ENCODE assay signal across 16 cellular contexts in genomic region chr3:34212175-34212574, GRCh38.
DNase-seq lines count a peak whose midpoint lies in the region; FAIRE-seq and TF ChIP-seq lines count a peak whose summit lies in the region.
"Had no signal": no experiment of that assay in that cellular context is flagged by ENCODE, and none has a peak within 500 bp of the region (broad histone marks: within the 10 kb centered on the region; RNA-seq: fewer than 3 reads in every experiment).

No MANE protein-coding gene starts in this region.

- H2AK5ac ChIP-seq in mesenchymal stem cell (ENCODE audit: low read length, severe bottlenecking): peak overlapping the region; percentile 51

- no peaks in the 10 kb centered on the region for H3K79me1 ChIP-seq in mesenchymal stem cell (replicated peaks; ENCODE audit: low read length, poor library complexity, severe bottlenecking)

- WGBS in mesenchymal stem cell: 47% methylated on average over 2 of the region's 2 CpGs

- POLR2A ChIA-PET in endothelial cell of umbilical vein (lab: Charles Lee): interaction anchor here (0.7 kb wide), 1 partner anchor 1178 kb away, joined by 4 read pairs; no protein-coding TSS in a partner anchor

- no peaks in the 10 kb centered on the region for H3F3A ChIP-seq in Loucy (ENCODE audit: low read depth)

- H3K27me3 ChIP-seq in Loucy (ENCODE audit: insufficient read depth, low read length, poor library complexity, severe bottlenecking) (no peaks in the 10 kb centered on the region), endothelial cell of umbilical vein (ENCODE audit: control insufficient read depth in 2 of 2, insufficient read depth in 2 of 2, low read length in 2 of 2) (no peaks in the 10 kb centered on the region), mesenchymal stem cell (ENCODE audit: control insufficient read depth in 1 of 2, insufficient read depth in 1 of 2, low read length in 2 of 2) (no peaks in the 10 kb centered on the region)
- H3K27me3 ChIP-seq: neutrophil had no signal

- TF ChIP-seq CTCF in Loucy (conservative IDR thresholded peaks at IDR 0.05; ENCODE audit: low read length) (no peak), endothelial cell of umbilical vein (IDR thresholded peaks at IDR 0.05; ENCODE audit: extremely low read depth in 1 of 2, insufficient read depth in 1 of 2, low read depth in 1 of 2, low read length in 2 of 2) (no peak)

- H3K4me1 ChIP-seq in Loucy (ENCODE audit: insufficient read depth, low read length, poor library complexity, severe bottlenecking) (peaks cover 33% of the 10 kb centered on the region), endothelial cell of umbilical vein (ENCODE audit: control insufficient read depth, extremely low read depth, insufficient read depth, low read length) (peaks cover 44% of the 10 kb centered on the region), mesenchymal stem cell (ENCODE audit: control insufficient read depth, insufficient read depth, low read depth, low read length) (peaks cover 5% of the 10 kb centered on the region)

- H3K27ac ChIP-seq in endothelial cell of umbilical vein (ENCODE audit: insufficient read depth, low read depth, low read length) (peak overlapping the region; percentile 49), mesenchymal stem cell (ENCODE audit: low read length, poor library complexity, severe bottlenecking) (no peak overlapping the region)
- H3K27ac ChIP-seq: neutrophil had no signal

- H3K9me3 ChIP-seq in Loucy (ENCODE audit: insufficient read depth, low read depth, low read length) (no peaks in the 10 kb centered on the region), endothelial cell of umbilical vein (replicated peaks; ENCODE audit: control insufficient read depth, insufficient read depth, low read length) (no peaks in the 10 kb centered on the region), mesenchymal stem cell (ENCODE audit: control insufficient read depth, low read length) (no peaks in the 10 kb centered on the region)
- H3K9me3 ChIP-seq: neutrophil had no signal

- H3K4me3 Mint-ChIP-seq in activated T-helper 2 cell treated with anti-CD3 and anti-CD28 coated beads, Interferon-gamma antibody, Interleukin-2, Interleukin-4, amounts not matched to agents 10 μg/mL and 5 μg/mL and 100 μg/mL, durations not matched to agents 14 hours and 24 hours and 36 hours (ENCODE audit: low read depth): no peak overlapping the region
- H3K4me3 Mint-ChIP-seq: activated naive CD8-positive, alpha-beta T cell treated with anti-CD3 and anti-CD28 coated beads for 36 hours; T-helper 2 cell treated with Interferon-gamma antibody and Interleukin-4, amounts not matched to agents 5 μg/mL and 100 μg/mL, for 36 hours had no signal

- H3K27me3 Mint-ChIP-seq in activated T-helper 2 cell treated with anti-CD3 and anti-CD28 coated beads, Interferon-gamma antibody, Interleukin-2, Interleukin-4, amounts not matched to agents 10 μg/mL and 5 μg/mL and 100 μg/mL, durations not matched to agents 14 hours and 24 hours and 36 hours (ENCODE audit: low read depth): peaks cover 2% of the 10 kb centered on the region
- H3K27me3 Mint-ChIP-seq: activated naive CD8-positive, alpha-beta T cell treated with anti-CD3 and anti-CD28 coated beads for 36 hours had no signal

- no peaks in the 10 kb centered on the region for H3K36me3 ChIP-seq in Loucy (ENCODE audit: insufficient read depth, low read length)
- H3K36me3 ChIP-seq in endothelial cell of umbilical vein (ENCODE audit: control insufficient read depth in 2 of 2, extremely low read depth in 1 of 2, insufficient read depth in 2 of 2, low read length in 2 of 2): no peaks in the 10 kb centered on the region
- H3K36me3 ChIP-seq in mesenchymal stem cell (ENCODE audit: control insufficient read depth in 1 of 2, insufficient read depth in 2 of 2, low read depth in 1 of 2, low read length in 2 of 2): no peaks in the 10 kb centered on the region
- H3K36me3 ChIP-seq: neutrophil had no signal

- H2AFZ ChIP-seq in Loucy (ENCODE audit: low read length): peak overlapping the region; percentile 10; the same call in 1 of the 2 replicates
- peak overlapping the region; percentile 41 for H2AFZ ChIP-seq in endothelial cell of umbilical vein (ENCODE audit: low read depth, low read length)
- H2AFZ ChIP-seq in mesenchymal stem cell (ENCODE audit: low read depth, low read length): no peak overlapping the region

- H3K4me1 Mint-ChIP-seq in activated T-helper 2 cell treated with anti-CD3 and anti-CD28 coated beads, Interferon-gamma antibody, Interleukin-2, Interleukin-4, amounts not matched to agents 10 μg/mL and 5 μg/mL and 100 μg/mL, durations not matched to agents 14 hours and 24 hours and 36 hours (ENCODE audit: low read depth): no peaks in the 10 kb centered on the region

- no peaks in the 10 kb centered on the region for H3K9me2 ChIP-seq in Loucy (replicated peaks; ENCODE audit: low read depth, low read length)

- no peak for TF ChIP-seq POLR2A in endothelial cell of umbilical vein (IDR thresholded peaks at IDR 0.05; ENCODE audit: low read depth, low read length)

- no peaks in the 10 kb centered on the region for H3K9me1 ChIP-seq in endothelial cell of umbilical vein (replicated peaks; ENCODE audit: control insufficient read depth, extremely low read depth, insufficient read depth, low read length)

- no peak overlapping the region for H3K27ac Mint-ChIP-seq in activated T-helper 2 cell treated with anti-CD3 and anti-CD28 coated beads, Interferon-gamma antibody, Interleukin-2, Interleukin-4, amounts not matched to agents 10 μg/mL and 5 μg/mL and 100 μg/mL, durations not matched to agents 14 hours and 24 hours and 36 hours
- H3K27ac Mint-ChIP-seq: activated naive CD8-positive, alpha-beta T cell treated with anti-CD3 and anti-CD28 coated beads for 36 hours; T-helper 2 cell treated with Interferon-gamma antibody and Interleukin-4, amounts not matched to agents 5 μg/mL and 100 μg/mL, for 36 hours had no signal

- no peak overlapping the region for H3K4me3 ChIP-seq in Loucy (ENCODE audit: low read length, poor library complexity, severe bottlenecking)
- H3K4me3 ChIP-seq in endothelial cell of umbilical vein (replicated peaks in 1 of 3; ENCODE audit: insufficient read depth in 1 of 3, low read depth in 1 of 3, low read length in 3 of 3): no peak overlapping the region
- H3K4me3 ChIP-seq in mesenchymal stem cell (ENCODE audit: insufficient read depth in 1 of 2, low read depth in 1 of 2, low read length in 2 of 2): no peak overlapping the region

- no peak overlapping the region for H2BK15ac ChIP-seq in mesenchymal stem cell (ENCODE audit: low read depth, poor library complexity, severe bottlenecking)

- no peaks in the 10 kb centered on the region for H3K9me3 Mint-ChIP-seq in activated T-helper 2 cell treated with anti-CD3 and anti-CD28 coated beads, Interferon-gamma antibody, Interleukin-2, Interleukin-4, amounts not matched to agents 10 μg/mL and 5 μg/mL and 100 μg/mL, durations not matched to agents 14 hours and 24 hours and 36 hours
- H3K9me3 Mint-ChIP-seq: activated naive CD8-positive, alpha-beta T cell treated with anti-CD3 and anti-CD28 coated beads for 36 hours; T-helper 2 cell treated with Interferon-gamma antibody and Interleukin-4, amounts not matched to agents 5 μg/mL and 100 μg/mL, for 36 hours had no signal

- H3K18ac ChIP-seq in mesenchymal stem cell (ENCODE audit: low read depth in 1 of 2, low read length in 2 of 2): no peak overlapping the region

- H3K4me2 ChIP-seq in Loucy (ENCODE audit: low read depth, low read length, poor library complexity, severe bottlenecking) (no peak overlapping the region), endothelial cell of umbilical vein (ENCODE audit: insufficient read depth, low read length) (peak overlapping the region; percentile 1), mesenchymal stem cell (ENCODE audit: low read length, poor library complexity, severe bottlenecking) (no peak overlapping the region)

- H2BK12ac ChIP-seq in mesenchymal stem cell (ENCODE audit: low read length in 2 of 2): no peak overlapping the region

- DNase-seq in Daoy (ENCODE audit: low read depth): peak; percentile 7
- DNase-seq in endothelial cell of umbilical vein (ENCODE audit: low read depth, low spot score): peak; percentile 87
- DNase-seq in mesenchymal stem cell: no peak
- no peak for DNase-seq in GDM1 (lab: John Stamatoyannopoulos, UW)
- DNase-seq in HuH-7.5 (ENCODE audit: low spot score): no peak
- DNase-seq in activated T-helper 2 cell treated with anti-CD3 and anti-CD28 coated beads, Interferon-gamma antibody, Interleukin-2, Interleukin-4, amounts not matched to agents 10 μg/mL and 5 μg/mL and 100 μg/mL, durations not matched to agents 14 hours and 24 hours and 36 hours (ENCODE audit: low spot score): no peak
- no peak for DNase-seq in occipital lobe (lab: John Stamatoyannopoulos, UW)
- DNase-seq: activated CD4-positive, alpha-beta T cell treated with anti-CD3 and anti-CD28 coated beads for 4 hours; activated naive CD8-positive, alpha-beta T cell treated with anti-CD3 and anti-CD28 coated beads for 36 hours; activated T-cell treated with anti-CD3 and anti-CD28 coated beads, Interleukin-2, amount 50 U/mL, for 1 hour; mesendoderm had no signal

- no peak overlapping the region for H3K14ac ChIP-seq in mesenchymal stem cell (ENCODE audit: low read length in 2 of 2)

- no peak overlapping the region for H3K23ac ChIP-seq in mesenchymal stem cell (ENCODE audit: low read length in 2 of 2)

- H2BK120ac ChIP-seq in mesenchymal stem cell (ENCODE audit: low read depth, low read length): no peak overlapping the region

- H3K9ac ChIP-seq in Loucy (ENCODE audit: low read depth, low read length, poor library complexity, severe bottlenecking) (no peak overlapping the region), endothelial cell of umbilical vein (replicated peaks; ENCODE audit: extremely low read depth, insufficient read depth, low read length) (no peak overlapping the region), mesenchymal stem cell (ENCODE audit: low read length) (no peak overlapping the region)

- H4K91ac ChIP-seq in mesenchymal stem cell (ENCODE audit: low read length): no peak overlapping the region

- dilution Hi-C loops in endothelial cell of umbilical vein (cut with MboI; ENCODE audit: extremely low pct_ligation_motif_present, low sequenced_read_pairs): no loop called here

- CTCF ChIA-PET in endothelial cell of umbilical vein (lab: Charles Lee): interaction anchor here (1.2 to 3.1 kb wide), 3 partner anchors 20 to 105 kb away, joined by 3 to 13 read pairs (median 5); no protein-coding TSS in a partner anchor

- H2BK5ac ChIP-seq in mesenchymal stem cell (ENCODE audit: low read depth, low read length, poor library complexity, severe bottlenecking): no peak overlapping the region

- H3K36me3 Mint-ChIP-seq in activated T-helper 2 cell treated with anti-CD3 and anti-CD28 coated beads, Interferon-gamma antibody, Interleukin-2, Interleukin-4, amounts not matched to agents 10 μg/mL and 5 μg/mL and 100 μg/mL, durations not matched to agents 14 hours and 24 hours and 36 hours (ENCODE audit: low read depth): no peaks in the 10 kb centered on the region
- H3K36me3 Mint-ChIP-seq: activated naive CD8-positive, alpha-beta T cell treated with anti-CD3 and anti-CD28 coated beads for 36 hours had no signal

- no peak for FAIRE-seq in endothelial cell of umbilical vein (lab: Jason Lieb, UNC)
- FAIRE-seq: colon, HTR-8/SVneo had no signal

- intact Hi-C loops in endothelial cell of umbilical vein (cut with micrococcal nuclease): no loop called here
- intact Hi-C loops in activated T-helper 2 cell treated with anti-CD3 and anti-CD28 coated beads, Interferon-gamma antibody, Interleukin-2, Interleukin-4, amounts not matched to agents 10 μg/mL and 5 μg/mL and 100 μg/mL, durations not matched to agents 14 hours and 24 hours and 36 hours (cut with micrococcal nuclease): no loop called here

- no peak overlapping the region for H3K4ac ChIP-seq in mesenchymal stem cell (ENCODE audit: low read depth in 1 of 2, low read length in 2 of 2)

- H4K8ac ChIP-seq in mesenchymal stem cell (ENCODE audit: low read length): no peak overlapping the region

- no peaks in the 10 kb centered on the region for H3K79me2 ChIP-seq in Loucy (ENCODE audit: insufficient read depth, low read length)
- no peaks in the 10 kb centered on the region for H3K79me2 ChIP-seq in endothelial cell of umbilical vein (ENCODE audit: control insufficient read depth, insufficient read depth, low read length)

- H4K20me1 ChIP-seq in Loucy (ENCODE audit: insufficient read depth, low read length, poor library complexity, severe bottlenecking): no peaks in the 10 kb centered on the region
- H4K20me1 ChIP-seq in endothelial cell of umbilical vein (replicated peaks; ENCODE audit: control insufficient read depth, extremely low read depth, insufficient read depth, low read length): no peaks in the 10 kb centered on the region

- no TSS peak for BruUV-seq in endothelial cell of umbilical vein (replicated peaks; lab: Mats Ljungman, UMichigan)

Comparison
In these comparisons a context has a peak if more than half of its experiments do, and no peak if none do; other contexts are left out.
1. DNase-seq: peak in Daoy (single experiment) and endothelial cell of umbilical vein (single experiment); none in mesenchymal stem cell (single experiment), GDM1 (single experiment), HuH-7.5 (single experiment), activated T-helper 2 cell treated with anti-CD3 and anti-CD28 coated beads, Interferon-gamma antibody, Interleukin-2, Interleukin-4, amounts not matched to agents 10 μg/mL and 5 μg/mL and 100 μg/mL, durations not matched to agents 14 hours and 24 hours and 36 hours (single experiment) and occipital lobe (single experiment).